In the genomic region with DNA sequence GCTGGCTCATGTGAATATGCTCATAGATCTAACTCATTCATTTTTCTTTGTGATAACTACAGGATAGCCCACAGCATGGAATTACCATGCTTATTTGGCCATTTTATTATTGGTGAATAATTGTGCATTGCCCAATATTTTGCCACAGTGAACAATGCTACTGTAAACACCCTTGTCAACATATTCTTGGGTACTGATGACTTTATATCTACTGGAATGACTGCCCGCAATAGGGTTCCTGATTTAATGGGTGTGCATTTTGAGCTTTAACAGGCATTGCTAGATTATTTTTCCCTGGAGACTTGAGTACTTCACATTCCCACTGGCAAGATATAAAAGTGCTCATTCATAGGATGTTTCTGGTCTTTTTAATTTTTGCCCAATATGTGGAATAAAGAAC, we compare ENCODE assay signal across 26 cellular contexts. TPM values are rescaled to one million over a fixed set of nuclear protein-coding genes. Genes with fewer than 3 reads are reported as not detected.
DNase-seq lines count a peak whose midpoint lies in the region; ATAC-seq and TF ChIP-seq lines count a peak whose summit lies in the region.
"Had no signal": no experiment of that assay in that cellular context is flagged by ENCODE, and none has a peak within 500 bp of the region (broad histone marks: within the 10 kb centered on the region; RNA-seq: fewer than 3 reads in every experiment).

No MANE protein-coding gene starts in this region.

- CTCF ChIA-PET in PC-3 (lab: Charles Lee): no interaction called here

- H3K9me2 ChIP-seq in PC-3 (replicated peaks; ENCODE audit: low read length): no peaks in the 10 kb centered on the region

- no peak overlapping the region for H3K23ac ChIP-seq in trophoblast cell (ENCODE audit: low read length)

- peaks cover 12% of the 10 kb centered on the region for H3F3A ChIP-seq in PC-3 (ENCODE audit: low read length, unreplicated experiment)

- peak overlapping the region; percentile 93 for H3K27ac ChIP-seq in PC-3 (ENCODE audit: low read length)
- peak overlapping the region; percentile 20 for H3K27ac ChIP-seq in trophoblast cell (ENCODE audit: low read depth, low read length)
- no peak overlapping the region for H3K27ac ChIP-seq in esophagus muscularis mucosa (replicated peaks in 1 of 4)
- H3K27ac ChIP-seq: cardiac muscle cell, left lung, right atrium auricular region, stomach had no signal

- no peak overlapping the region for H2BK5ac ChIP-seq in trophoblast cell (ENCODE audit: low read depth, low read length, poor library complexity)

- no peaks in the 10 kb centered on the region for H3K79me2 ChIP-seq in PC-3 (ENCODE audit: low read length)
- peaks cover 3% of the 10 kb centered on the region for H3K79me2 ChIP-seq in trophoblast cell (ENCODE audit: control insufficient read depth, insufficient read depth, low read length, poor library complexity)

- peak; percentile 46 for DNase-seq in ELR (ENCODE audit: low read depth)
- DNase-seq in PC-3: peak; percentile 49
- DNase-seq in epithelial cell of esophagus (ENCODE audit: low read depth): peak; percentile 74
- DNase-seq in trophoblast cell: no peak
- no peak for DNase-seq in cerebellum (ENCODE audit: low spot score)
- no peak for DNase-seq in esophagus muscularis mucosa (ENCODE audit: extremely low spot score)
- DNase-seq in T-helper 1 cell: no peak
- DNase-seq: activated CD4-positive, alpha-beta T cell treated with anti-CD3 and anti-CD28 coated beads, Interleukin-2, amount 50 U/mL, for 1 hour; activated effector memory CD4-positive, alpha-beta T cell treated with Interleukin-2 at 50 U/mL for 16 hours; activated T-cell treated with anti-CD3 and anti-CD28 coated beads, Interleukin-2, amount 50 U/mL, for 1 hour; Caco-2; endodermal cell; GDM1; left lung; MV-4-11; NCI-H1436 treated with DMSO at 0.1 percent for 48 hours; NCI-H345; NCI-H69; SHP77 treated with DMSO at 0.1 percent for 48 hours; stimulated activated CD4-positive, alpha-beta T cell treated with anti-CD3 and anti-CD28 coated beads, Interleukin-12 subunit alpha, Interleukin-12 subunit beta, amount 100 ng/mL, for 4 hours; stimulated activated CD4-positive, alpha-beta T cell treated with anti-CD3 and anti-CD28 coated beads, Interleukin-2, amount 100 ng/mL, for 48 hours; stomach had no signal

- H3K4me2 ChIP-seq in PC-3 (ENCODE audit: low read length): peak overlapping the region; percentile 84
- H3K4me2 ChIP-seq in trophoblast cell (ENCODE audit: low read length): no peak overlapping the region

- H3K27me3 ChIP-seq in PC-3 (ENCODE audit: low read length) (no peaks in the 10 kb centered on the region), trophoblast cell (ENCODE audit: insufficient read depth, low read length) (no peaks in the 10 kb centered on the region), esophagus muscularis mucosa (peaks cover 0 to 38% (median 6%) of the 10 kb centered on the region in 4 donors)
- H3K27me3 ChIP-seq: cardiac muscle cell, right atrium auricular region had no signal

- no peaks in the 10 kb centered on the region for H4K20me1 ChIP-seq in PC-3 (ENCODE audit: low read length)

- peak overlapping the region; percentile 48 for H3K14ac ChIP-seq in trophoblast cell (ENCODE audit: low read length)

- H3K9me3 ChIP-seq in PC-3 (ENCODE audit: low read length) (no peaks in the 10 kb centered on the region), trophoblast cell (ENCODE audit: insufficient read depth, low read depth, low read length) (no peaks in the 10 kb centered on the region), esophagus muscularis mucosa (no peaks in the 10 kb centered on the region)
- H3K9me3 ChIP-seq: Caco-2, HAP-1, left lung, right atrium auricular region, stomach had no signal

- H4K12ac ChIP-seq in trophoblast cell (ENCODE audit: low read depth, low read length): no peak overlapping the region

- H3K18ac ChIP-seq in trophoblast cell (ENCODE audit: low read length): no peak overlapping the region

- no CpG with 5 or more reads among the region's 1 CpG for WGBS in trophoblast cell (ENCODE audit: extremely low coverage, insufficient coverage, insufficient read length)
- WGBS in esophagus muscularis mucosa: 89% methylated on average over 1 of the region's 1 CpG

- H3K9ac ChIP-seq in PC-3 (ENCODE audit: low read length): no peak overlapping the region
- no peak overlapping the region for H3K9ac ChIP-seq in trophoblast cell (ENCODE audit: low read length)

- H2BK12ac ChIP-seq in trophoblast cell (ENCODE audit: low read length): peak overlapping the region; percentile 68

- no peak for TF ChIP-seq CTCF in PC-3 (conservative IDR thresholded peaks at IDR 0.05; ENCODE audit: low read depth, low read length)
- no peak for TF ChIP-seq CTCF in epithelial cell of esophagus (IDR thresholded peaks at IDR 0.05; ENCODE audit: insufficient read depth, low read depth, low read length, missing control alignments)
- TF ChIP-seq CTCF in esophagus muscularis mucosa (IDR thresholded peaks at IDR 0.05): no peak

- BruUV-seq in PC-3 (replicated peaks; lab: Mats Ljungman, UMichigan): no TSS peak

- no peak for ATAC-seq in PC-3

- no peak overlapping the region for H4K91ac ChIP-seq in trophoblast cell (ENCODE audit: low read depth, low read length)

- H3K79me1 ChIP-seq in trophoblast cell (ENCODE audit: low read length): peaks cover 31% of the 10 kb centered on the region

- no peak overlapping the region for H2AK5ac ChIP-seq in trophoblast cell (ENCODE audit: low read length)

- H3K36me3 ChIP-seq in PC-3 (ENCODE audit: low read depth, low read length) (no peaks in the 10 kb centered on the region), trophoblast cell (ENCODE audit: control insufficient read depth in 1 of 2, insufficient read depth in 2 of 2, low read length in 2 of 2) (no peaks in the 10 kb centered on the region), esophagus muscularis mucosa (no peaks in the 10 kb centered on the region)
- H3K36me3 ChIP-seq: cardiac muscle cell, HAP-1, left lung, right atrium auricular region, stomach had no signal

- H3K4me1 ChIP-seq in PC-3 (ENCODE audit: insufficient read depth, low read length) (peaks cover 81% of the 10 kb centered on the region), trophoblast cell (ENCODE audit: control insufficient read depth in 1 of 2, insufficient read depth in 2 of 2, low read length in 2 of 2) (peaks cover 31 to 32% of the 10 kb centered on the region in 2 experiments), esophagus muscularis mucosa (no peaks in the 10 kb centered on the region)
- H3K4me1 ChIP-seq: left lung, right atrium auricular region had no signal

- peak overlapping the region; percentile 57 for H2BK120ac ChIP-seq in trophoblast cell (ENCODE audit: insufficient read depth, low read length, poor library complexity)

- H2AFZ ChIP-seq in PC-3 (ENCODE audit: low read length) (no peak overlapping the region), trophoblast cell (ENCODE audit: insufficient read depth, low read length, poor library complexity) (no peak overlapping the region)

- POLR2A ChIA-PET in PC-3 (lab: Charles Lee; ENCODE audit: unreplicated experiment): no interaction called here

- intact Hi-C loops in PC-3 (cut with micrococcal nuclease) (no loop called here), esophagus muscularis mucosa (cut with DNase I) (loop anchor here (10.0 kb wide), 2 partner anchors 139 to 679 kb away; no protein-coding TSS in a partner anchor)

- no peak overlapping the region for H3K4ac ChIP-seq in trophoblast cell (ENCODE audit: low read depth, low read length)

- no peak overlapping the region for H3K4me3 ChIP-seq in PC-3 (ENCODE audit: low read length)
- no peak overlapping the region for H3K4me3 ChIP-seq in epithelial cell of esophagus (ENCODE audit: low read length)
- no peak overlapping the region for H3K4me3 ChIP-seq in trophoblast cell (ENCODE audit: low read depth, low read length)
- no peak overlapping the region for H3K4me3 ChIP-seq in esophagus muscularis mucosa
- H3K4me3 ChIP-seq: cardiac muscle cell, HAP-1, left lung, right atrium auricular region, stomach had no signal

- TF ChIP-seq POLR2A in esophagus muscularis mucosa (IDR thresholded peaks at IDR 0.05; ENCODE audit: low read depth): no peak

- TF ChIP-seq EP300 in esophagus muscularis mucosa (IDR thresholded peaks at IDR 0.05): no peak

- H4K8ac ChIP-seq in trophoblast cell (ENCODE audit: low read depth, low read length): no peak overlapping the region

RNA-seq across cellular contexts. Expression of a gene that starts 42.7 kb away (rescaled TPM):
- 48.9 and 70.8 TPM in 2 replicates for total RNA-seq in PC-3 (2014; rRNA removed)
- 20.1 and 20.6 TPM in 2 replicates for polyA plus RNA-seq in trophoblast cell (2013)
- total RNA-seq in cerebellum: 0.36 TPM
- 1 to 10 TPM in 1 of 4 donors, under 1 TPM in 2, not detected in 1; 0.17 to 1.2 (median 0.69) TPM for total RNA-seq in esophagus muscularis mucosa
- polyA plus RNA-seq: CD14-positive monocyte had no signal

RNA-seq across cellular contexts. Expression of a gene that starts 43.1 kb away (rescaled TPM):
- total RNA-seq in PC-3 (2014; rRNA removed) (81.1 and 85.9 TPM in 2 replicates), cerebellum (40.3 TPM), esophagus muscularis mucosa (10 to 100 TPM; 24.5 to 40.5 (median 31.4) TPM)
- 28.0 and 30.2 TPM in 2 replicates for polyA plus RNA-seq in trophoblast cell (2013)

Comparison
In these comparisons a context has a peak if more than half of its experiments do, and no peak if none do; other contexts are left out.
1. DNase-seq: peak in ELR (single experiment), PC-3 (single experiment) and epithelial cell of esophagus (single experiment); none in trophoblast cell (0 of 2), cerebellum (single experiment), esophagus muscularis mucosa (single experiment) and T-helper 1 cell (0 of 5).
2. H3K27ac ChIP-seq: peak in PC-3 (single experiment) and trophoblast cell (single experiment); none in esophagus muscularis mucosa (0 of 4).
3. RNA of a gene that starts 42.7 kb away (total RNA-seq): 48.9 to 70.8 TPM in PC-3; 0.17 to 1.2 TPM in esophagus muscularis mucosa and 0.36 TPM in cerebellum (single experiment); every median in the first group is over 10 times any median in the second.